Comparison of ENCODE assay signal across 36 cellular contexts in genomic region chr16:551210-551609, GRCh38. TPM values are rescaled to one million over a fixed set of nuclear protein-coding genes. Genes with fewer than 3 reads are reported as not detected.
"Had no signal": no experiment of that assay in that cellular context is flagged by ENCODE, and none has a peak within 500 bp of the region (broad histone marks: within the 10 kb centered on the region; RNA-seq: fewer than 3 reads in every experiment).

No MANE protein-coding gene starts in this region.

- H3K27ac ChIP-seq: KMS-11 had no signal

- DNase-seq: Karpas-422, Kasumi-1, MG63, MM.1S, MV-4-11, NCI-H1048, NCI-H1092, NCI-H1092 treated with DMSO at 0.1 percent for 48 hours, NCI-H1105, NCI-H1105 treated with DMSO at 0.1 percent for 48 hours, NCI-H1417, NCI-H1417 treated with DMSO at 0.1 percent for 48 hours, NCI-H1436, NCI-H1436 treated with DMSO at 0.1 percent for 48 hours, NCI-H146, NCI-H1694, NCI-H1694 treated with DMSO at 0.1 percent for 48 hours, NCI-H187, NCI-H187 treated with DMSO at 0.1 percent for 48 hours, NCI-H1930, NCI-H2029, NCI-H2029 treated with DMSO at 0.1 percent for 48 hours, NCI-H2081, NCI-H2081 treated with DMSO at 0.1 percent for 48 hours, NCI-H2107, NCI-H2171, NCI-H2171 treated with DMSO at 0.1 percent for 48 hours, NCI-H2227 treated with DMSO at 0.1 percent for 48 hours, NCI-H226, NCI-H345, NCI-H446, NCI-H446 treated with DMSO at 0.1 percent for 48 hours, NCI-H510A had no signal

- H3K4me3 ChIP-seq: MG63 had no signal

- H3K4me2 ChIP-seq: KMS-11 had no signal

- H3K9ac ChIP-seq: KMS-11 had no signal

- H3K27me3 ChIP-seq: MG63 had no signal

- H3K9me3 ChIP-seq: MG63 had no signal

RNA-seq across cellular contexts. Expression of gene PRR35, which starts 9.0 kb away (rescaled TPM):
- total RNA-seq: M059J, MCF 10A had no signal

RNA-seq across cellular contexts. Expression of gene NHLRC4, which starts 15.6 kb away (rescaled TPM):
- total RNA-seq: MCF 10A had no signal
